Comparison of ENCODE assay signal across 1 cellular context in the genomic region with DNA sequence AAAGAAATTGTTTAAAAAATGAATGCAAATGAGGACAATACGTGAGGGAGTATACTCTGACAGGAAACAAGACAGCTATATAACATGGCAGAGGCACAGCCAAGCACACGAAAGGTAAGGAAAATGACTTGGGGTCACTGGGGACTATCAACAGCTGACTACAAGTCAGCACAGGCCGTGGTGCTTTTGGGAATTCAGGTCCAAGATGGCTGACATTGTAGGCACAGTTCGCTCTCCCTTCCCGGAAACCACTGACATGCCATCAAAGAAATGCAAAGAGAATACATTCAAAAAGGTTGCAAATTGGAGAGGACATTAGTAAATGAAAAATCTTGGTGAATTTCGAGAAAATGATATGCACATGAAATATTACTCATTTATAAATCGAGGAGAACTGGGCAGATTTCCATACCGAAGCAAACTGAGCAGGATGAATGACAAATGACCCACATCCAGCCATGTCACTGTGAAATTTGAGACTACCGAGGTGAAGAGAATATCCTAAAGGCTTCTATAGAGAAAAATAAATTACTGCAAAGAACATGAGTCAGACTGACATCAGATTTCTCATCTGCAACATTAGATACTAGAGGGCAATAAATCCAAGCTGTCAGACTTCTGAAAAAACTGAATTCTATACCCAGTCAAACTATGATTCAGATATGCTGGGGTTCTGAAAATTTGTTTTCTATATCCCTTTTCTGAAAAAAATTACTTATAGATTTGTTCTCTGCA.
TF ChIP-seq lines count a peak whose summit lies in the region.

No MANE protein-coding gene starts in this region.

TF ChIP-seq in HEK293, 187 proteins besides CTCF, POLR2A, EP300 and RAD21 (continued from another document):
- TF ChIP-seq, protein P1, sequence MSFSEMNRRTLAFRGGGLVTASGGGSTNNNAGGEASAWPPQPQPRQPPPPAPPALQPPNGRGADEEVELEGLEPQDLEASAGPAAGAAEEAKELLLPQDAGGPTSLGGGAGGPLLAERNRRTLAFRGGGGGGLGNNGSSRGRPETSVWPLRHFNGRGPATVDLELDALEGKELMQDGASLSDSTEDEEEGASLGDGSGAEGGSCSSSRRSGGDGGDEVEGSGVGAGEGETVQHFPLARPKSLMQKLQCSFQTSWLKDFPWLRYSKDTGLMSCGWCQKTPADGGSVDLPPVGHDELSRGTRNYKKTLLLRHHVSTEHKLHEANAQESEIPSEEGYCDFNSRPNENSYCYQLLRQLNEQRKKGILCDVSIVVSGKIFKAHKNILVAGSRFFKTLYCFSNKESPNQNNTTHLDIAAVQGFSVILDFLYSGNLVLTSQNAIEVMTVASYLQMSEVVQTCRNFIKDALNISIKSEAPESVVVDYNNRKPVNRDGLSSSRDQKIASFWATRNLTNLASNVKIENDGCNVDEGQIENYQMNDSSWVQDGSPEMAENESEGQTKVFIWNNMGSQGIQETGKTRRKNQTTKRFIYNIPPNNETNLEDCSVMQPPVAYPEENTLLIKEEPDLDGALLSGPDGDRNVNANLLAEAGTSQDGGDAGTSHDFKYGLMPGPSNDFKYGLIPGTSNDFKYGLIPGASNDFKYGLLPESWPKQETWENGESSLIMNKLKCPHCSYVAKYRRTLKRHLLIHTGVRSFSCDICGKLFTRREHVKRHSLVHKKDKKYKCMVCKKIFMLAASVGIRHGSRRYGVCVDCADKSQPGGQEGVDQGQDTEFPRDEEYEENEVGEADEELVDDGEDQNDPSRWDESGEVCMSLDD (tag by site-specific recombination; IDR thresholded peaks at IDR 0.05), result no peak
- TF ChIP-seq, protein P2, sequence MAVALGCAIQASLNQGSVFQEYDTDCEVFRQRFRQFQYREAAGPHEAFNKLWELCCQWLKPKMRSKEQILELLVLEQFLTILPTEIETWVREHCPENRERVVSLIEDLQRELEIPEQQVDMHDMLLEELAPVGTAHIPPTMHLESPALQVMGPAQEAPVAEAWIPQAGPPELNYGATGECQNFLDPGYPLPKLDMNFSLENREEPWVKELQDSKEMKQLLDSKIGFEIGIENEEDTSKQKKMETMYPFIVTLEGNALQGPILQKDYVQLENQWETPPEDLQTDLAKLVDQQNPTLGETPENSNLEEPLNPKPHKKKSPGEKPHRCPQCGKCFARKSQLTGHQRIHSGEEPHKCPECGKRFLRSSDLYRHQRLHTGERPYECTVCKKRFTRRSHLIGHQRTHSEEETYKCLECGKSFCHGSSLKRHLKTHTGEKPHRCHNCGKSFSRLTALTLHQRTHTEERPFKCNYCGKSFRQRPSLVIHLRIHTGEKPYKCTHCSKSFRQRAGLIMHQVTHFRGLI (tag by site-specific recombination; IDR thresholded peaks at IDR 0.05), result no peak
- TF ChIP-seq KLF8 (tag by site-specific recombination; IDR thresholded peaks at IDR 0.05) (0 out of 2 replicates have a peak, but pooled peaks have one; percentile 33), MEIS1 (CRISPR knock-in tag; IDR thresholded peaks at IDR 0.05; ENCODE audit: borderline replicate concordance) (0 out of 2 replicates have a peak, but pooled peaks have one; percentile 72), MYNN (tag by site-specific recombination; IDR thresholded peaks at IDR 0.05; ENCODE audit: borderline replicate concordance) (no peak), ZNF433 (tag by site-specific recombination; IDR thresholded peaks at IDR 0.05; ENCODE audit: low read depth) (no peak), ZNF837 (tag by site-specific recombination; IDR thresholded peaks at IDR 0.05) (no peak), YY2 (tag by site-specific recombination; IDR thresholded peaks at IDR 0.05) (no peak), ZNF155 (tag by site-specific recombination; IDR thresholded peaks at IDR 0.05) (no peak), ZNF629 (tag by site-specific recombination; IDR thresholded peaks at IDR 0.05) (peak; percentile 32; the same call in 1 of the 2 replicates), ZNF221 (tag by site-specific recombination; IDR thresholded peaks at IDR 0.05; ENCODE audit: borderline replicate concordance) (no peak), ZNF549 (tag by site-specific recombination; IDR thresholded peaks at IDR 0.05) (no peak), ZNF10 (tag by site-specific recombination; IDR thresholded peaks at IDR 0.05) (no peak), SP7 (tag by site-specific recombination; IDR thresholded peaks at IDR 0.05) (peak; percentile 27; the same call in 1 of the 2 replicates), SETDB1 (IDR thresholded peaks at IDR 0.05; ENCODE audit: insufficient read length, low read length) (peak; percentile 32)
- TF ChIP-seq, protein P3, sequence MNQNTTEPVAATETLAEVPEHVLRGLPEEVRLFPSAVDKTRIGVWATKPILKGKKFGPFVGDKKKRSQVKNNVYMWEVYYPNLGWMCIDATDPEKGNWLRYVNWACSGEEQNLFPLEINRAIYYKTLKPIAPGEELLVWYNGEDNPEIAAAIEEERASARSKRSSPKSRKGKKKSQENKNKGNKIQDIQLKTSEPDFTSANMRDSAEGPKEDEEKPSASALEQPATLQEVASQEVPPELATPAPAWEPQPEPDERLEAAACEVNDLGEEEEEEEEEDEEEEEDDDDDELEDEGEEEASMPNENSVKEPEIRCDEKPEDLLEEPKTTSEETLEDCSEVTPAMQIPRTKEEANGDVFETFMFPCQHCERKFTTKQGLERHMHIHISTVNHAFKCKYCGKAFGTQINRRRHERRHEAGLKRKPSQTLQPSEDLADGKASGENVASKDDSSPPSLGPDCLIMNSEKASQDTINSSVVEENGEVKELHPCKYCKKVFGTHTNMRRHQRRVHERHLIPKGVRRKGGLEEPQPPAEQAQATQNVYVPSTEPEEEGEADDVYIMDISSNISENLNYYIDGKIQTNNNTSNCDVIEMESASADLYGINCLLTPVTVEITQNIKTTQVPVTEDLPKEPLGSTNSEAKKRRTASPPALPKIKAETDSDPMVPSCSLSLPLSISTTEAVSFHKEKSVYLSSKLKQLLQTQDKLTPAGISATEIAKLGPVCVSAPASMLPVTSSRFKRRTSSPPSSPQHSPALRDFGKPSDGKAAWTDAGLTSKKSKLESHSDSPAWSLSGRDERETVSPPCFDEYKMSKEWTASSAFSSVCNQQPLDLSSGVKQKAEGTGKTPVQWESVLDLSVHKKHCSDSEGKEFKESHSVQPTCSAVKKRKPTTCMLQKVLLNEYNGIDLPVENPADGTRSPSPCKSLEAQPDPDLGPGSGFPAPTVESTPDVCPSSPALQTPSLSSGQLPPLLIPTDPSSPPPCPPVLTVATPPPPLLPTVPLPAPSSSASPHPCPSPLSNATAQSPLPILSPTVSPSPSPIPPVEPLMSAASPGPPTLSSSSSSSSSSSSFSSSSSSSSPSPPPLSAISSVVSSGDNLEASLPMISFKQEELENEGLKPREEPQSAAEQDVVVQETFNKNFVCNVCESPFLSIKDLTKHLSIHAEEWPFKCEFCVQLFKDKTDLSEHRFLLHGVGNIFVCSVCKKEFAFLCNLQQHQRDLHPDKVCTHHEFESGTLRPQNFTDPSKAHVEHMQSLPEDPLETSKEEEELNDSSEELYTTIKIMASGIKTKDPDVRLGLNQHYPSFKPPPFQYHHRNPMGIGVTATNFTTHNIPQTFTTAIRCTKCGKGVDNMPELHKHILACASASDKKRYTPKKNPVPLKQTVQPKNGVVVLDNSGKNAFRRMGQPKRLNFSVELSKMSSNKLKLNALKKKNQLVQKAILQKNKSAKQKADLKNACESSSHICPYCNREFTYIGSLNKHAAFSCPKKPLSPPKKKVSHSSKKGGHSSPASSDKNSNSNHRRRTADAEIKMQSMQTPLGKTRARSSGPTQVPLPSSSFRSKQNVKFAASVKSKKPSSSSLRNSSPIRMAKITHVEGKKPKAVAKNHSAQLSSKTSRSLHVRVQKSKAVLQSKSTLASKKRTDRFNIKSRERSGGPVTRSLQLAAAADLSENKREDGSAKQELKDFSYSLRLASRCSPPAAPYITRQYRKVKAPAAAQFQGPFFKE (tag by site-specific recombination; IDR thresholded peaks at IDR 0.05; ENCODE audit: borderline replicate concordance), result no peak
- TF ChIP-seq, protein P4, sequence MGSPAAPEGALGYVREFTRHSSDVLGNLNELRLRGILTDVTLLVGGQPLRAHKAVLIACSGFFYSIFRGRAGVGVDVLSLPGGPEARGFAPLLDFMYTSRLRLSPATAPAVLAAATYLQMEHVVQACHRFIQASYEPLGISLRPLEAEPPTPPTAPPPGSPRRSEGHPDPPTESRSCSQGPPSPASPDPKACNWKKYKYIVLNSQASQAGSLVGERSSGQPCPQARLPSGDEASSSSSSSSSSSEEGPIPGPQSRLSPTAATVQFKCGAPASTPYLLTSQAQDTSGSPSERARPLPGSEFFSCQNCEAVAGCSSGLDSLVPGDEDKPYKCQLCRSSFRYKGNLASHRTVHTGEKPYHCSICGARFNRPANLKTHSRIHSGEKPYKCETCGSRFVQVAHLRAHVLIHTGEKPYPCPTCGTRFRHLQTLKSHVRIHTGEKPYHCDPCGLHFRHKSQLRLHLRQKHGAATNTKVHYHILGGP (tag by site-specific recombination; IDR thresholded peaks at IDR 0.05), result no peak
- TF ChIP-seq, protein P5, sequence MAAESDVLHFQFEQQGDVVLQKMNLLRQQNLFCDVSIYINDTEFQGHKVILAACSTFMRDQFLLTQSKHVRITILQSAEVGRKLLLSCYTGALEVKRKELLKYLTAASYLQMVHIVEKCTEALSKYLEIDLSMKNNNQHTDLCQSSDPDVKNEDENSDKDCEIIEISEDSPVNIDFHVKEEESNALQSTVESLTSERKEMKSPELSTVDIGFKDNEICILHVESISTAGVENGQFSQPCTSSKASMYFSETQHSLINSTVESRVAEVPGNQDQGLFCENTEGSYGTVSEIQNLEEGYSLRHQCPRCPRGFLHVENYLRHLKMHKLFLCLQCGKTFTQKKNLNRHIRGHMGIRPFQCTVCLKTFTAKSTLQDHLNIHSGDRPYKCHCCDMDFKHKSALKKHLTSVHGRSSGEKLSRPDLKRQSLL (tag by site-specific recombination; IDR thresholded peaks at IDR 0.05), result no peak
- TF ChIP-seq, protein P6, sequence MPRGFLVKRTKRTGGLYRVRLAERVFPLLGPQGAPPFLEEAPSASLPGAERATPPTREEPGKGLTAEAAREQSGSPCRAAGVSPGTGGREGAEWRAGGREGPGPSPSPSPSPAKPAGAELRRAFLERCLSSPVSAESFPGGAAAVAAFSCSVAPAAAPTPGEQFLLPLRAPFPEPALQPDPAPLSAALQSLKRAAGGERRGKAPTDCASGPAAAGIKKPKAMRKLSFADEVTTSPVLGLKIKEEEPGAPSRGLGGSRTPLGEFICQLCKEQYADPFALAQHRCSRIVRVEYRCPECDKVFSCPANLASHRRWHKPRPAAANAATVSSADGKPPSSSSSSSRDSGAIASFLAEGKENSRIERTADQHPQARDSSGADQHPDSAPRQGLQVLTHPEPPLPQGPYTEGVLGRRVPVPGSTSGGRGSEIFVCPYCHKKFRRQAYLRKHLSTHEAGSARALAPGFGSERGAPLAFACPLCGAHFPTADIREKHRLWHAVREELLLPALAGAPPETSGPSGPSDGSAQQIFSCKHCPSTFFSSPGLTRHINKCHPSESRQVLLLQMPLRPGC (tag by site-specific recombination; IDR thresholded peaks at IDR 0.05), result no peak
- TF ChIP-seq, protein P7, sequence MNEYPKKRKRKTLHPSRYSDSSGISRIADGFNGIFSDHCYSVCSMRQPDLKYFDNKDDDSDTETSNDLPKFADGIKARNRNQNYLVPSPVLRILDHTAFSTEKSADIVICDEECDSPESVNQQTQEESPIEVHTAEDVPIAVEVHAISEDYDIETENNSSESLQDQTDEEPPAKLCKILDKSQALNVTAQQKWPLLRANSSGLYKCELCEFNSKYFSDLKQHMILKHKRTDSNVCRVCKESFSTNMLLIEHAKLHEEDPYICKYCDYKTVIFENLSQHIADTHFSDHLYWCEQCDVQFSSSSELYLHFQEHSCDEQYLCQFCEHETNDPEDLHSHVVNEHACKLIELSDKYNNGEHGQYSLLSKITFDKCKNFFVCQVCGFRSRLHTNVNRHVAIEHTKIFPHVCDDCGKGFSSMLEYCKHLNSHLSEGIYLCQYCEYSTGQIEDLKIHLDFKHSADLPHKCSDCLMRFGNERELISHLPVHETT (tag by site-specific recombination; IDR thresholded peaks at IDR 0.05), result 0 out of 2 replicates have a peak, but pooled peaks have one; percentile 38
- TF ChIP-seq, protein P8, sequence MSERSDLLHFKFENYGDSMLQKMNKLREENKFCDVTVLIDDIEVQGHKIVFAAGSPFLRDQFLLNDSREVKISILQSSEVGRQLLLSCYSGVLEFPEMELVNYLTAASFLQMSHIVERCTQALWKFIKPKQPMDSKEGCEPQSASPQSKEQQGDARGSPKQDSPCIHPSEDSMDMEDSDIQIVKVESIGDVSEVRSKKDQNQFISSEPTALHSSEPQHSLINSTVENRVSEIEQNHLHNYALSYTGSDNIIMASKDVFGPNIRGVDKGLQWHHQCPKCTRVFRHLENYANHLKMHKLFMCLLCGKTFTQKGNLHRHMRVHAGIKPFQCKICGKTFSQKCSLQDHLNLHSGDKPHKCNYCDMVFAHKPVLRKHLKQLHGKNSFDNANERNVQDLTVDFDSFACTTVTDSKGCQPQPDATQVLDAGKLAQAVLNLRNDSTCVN (tag by site-specific recombination; optimal IDR thresholded peaks at IDR 0.05), result no peak
- TF ChIP-seq, protein P9, sequence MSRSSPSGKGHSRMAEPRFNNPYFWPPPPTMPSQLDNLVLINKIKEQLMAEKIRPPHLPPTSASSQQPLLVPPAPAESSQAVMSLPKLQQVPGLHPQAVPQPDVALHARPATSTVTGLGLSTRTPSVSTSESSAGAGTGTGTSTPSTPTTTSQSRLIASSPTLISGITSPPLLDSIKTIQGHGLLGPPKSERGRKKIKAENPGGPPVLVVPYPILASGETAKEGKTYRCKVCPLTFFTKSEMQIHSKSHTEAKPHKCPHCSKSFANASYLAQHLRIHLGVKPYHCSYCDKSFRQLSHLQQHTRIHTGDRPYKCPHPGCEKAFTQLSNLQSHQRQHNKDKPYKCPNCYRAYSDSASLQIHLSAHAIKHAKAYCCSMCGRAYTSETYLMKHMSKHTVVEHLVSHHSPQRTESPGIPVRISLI (tag by site-specific recombination; IDR thresholded peaks at IDR 0.05), result peak; percentile 73; the same call in 1 of the 2 replicates
- TF ChIP-seq, protein P10, sequence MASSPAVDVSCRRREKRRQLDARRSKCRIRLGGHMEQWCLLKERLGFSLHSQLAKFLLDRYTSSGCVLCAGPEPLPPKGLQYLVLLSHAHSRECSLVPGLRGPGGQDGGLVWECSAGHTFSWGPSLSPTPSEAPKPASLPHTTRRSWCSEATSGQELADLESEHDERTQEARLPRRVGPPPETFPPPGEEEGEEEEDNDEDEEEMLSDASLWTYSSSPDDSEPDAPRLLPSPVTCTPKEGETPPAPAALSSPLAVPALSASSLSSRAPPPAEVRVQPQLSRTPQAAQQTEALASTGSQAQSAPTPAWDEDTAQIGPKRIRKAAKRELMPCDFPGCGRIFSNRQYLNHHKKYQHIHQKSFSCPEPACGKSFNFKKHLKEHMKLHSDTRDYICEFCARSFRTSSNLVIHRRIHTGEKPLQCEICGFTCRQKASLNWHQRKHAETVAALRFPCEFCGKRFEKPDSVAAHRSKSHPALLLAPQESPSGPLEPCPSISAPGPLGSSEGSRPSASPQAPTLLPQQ (tag by site-specific recombination; IDR thresholded peaks at IDR 0.05), result no peak
